ENCODE assay signal across 2 cellular contexts in genomic region chr1:213652109-213652508, GRCh38.
TF ChIP-seq lines count a peak whose summit lies in the region.

No MANE protein-coding gene starts in this region.

TF ChIP-seq in HepG2, 621 proteins besides CTCF, POLR2A, EP300 and RAD21:
- TF ChIP-seq ZNF670 (CRISPR knock-in tag; IDR thresholded peaks at IDR 0.05; ENCODE audit: borderline replicate concordance) = no peak
- peak; percentile 33; the same call in 1 of the 2 replicates for TF ChIP-seq ZMYM3 (CRISPR knock-in tag; IDR thresholded peaks at IDR 0.05)
- peak; percentile 87 for TF ChIP-seq ZNF629 (CRISPR knock-in tag; conservative IDR thresholded peaks at IDR 0.05)

TF ChIP-seq in K562, 482 proteins besides CTCF, POLR2A, EP300 and RAD21:
- TF ChIP-seq NBN (IDR thresholded peaks at IDR 0.05; ENCODE audit: low read depth) = no peak
- TF ChIP-seq RBM25 (IDR thresholded peaks at IDR 0.05; ENCODE audit: low read depth, low read length, severe bottlenecking) = peak; percentile 74
- TF ChIP-seq OTX1 (CRISPR knock-in tag; IDR thresholded peaks at IDR 0.05) = no peak
- no peak for TF ChIP-seq SIX5 (IDR thresholded peaks at IDR 0.05; ENCODE audit: borderline replicate concordance in 1 of 2, insufficient read depth in 1 of 2, low read depth in 1 of 2, low read length in 2 of 2)
